2 cellular contexts compared by ENCODE assay signal in genomic region chr10:84059526-84059925, GRCh38.
TF ChIP-seq lines count a peak whose summit lies in the region.

No MANE protein-coding gene starts in this region.

TF ChIP-seq in GM23338, 12 proteins besides CTCF, POLR2A, EP300 and RAD21 (continued from another document):
- TF ChIP-seq REST (IDR thresholded peaks at IDR 0.05; ENCODE audit: unreplicated experiment) (no peak), EZH2 (IDR thresholded peaks at IDR 0.05; ENCODE audit: low read depth, unreplicated experiment) (no peak), NANOG (IDR thresholded peaks at IDR 0.05; ENCODE audit: borderline replicate concordance) (no peak), CREB1 (CRISPR knock-in tag; IDR thresholded peaks at IDR 0.05; ENCODE audit: low read depth) (no peak), EZH2phosphoT487 (IDR thresholded peaks at IDR 0.05; ENCODE audit: unreplicated experiment) (no peak), POLR2AphosphoS5 (IDR thresholded peaks at IDR 0.05; ENCODE audit: low read depth) (no peak), ETS1 (IDR thresholded peaks at IDR 0.05) (no peak), STAT1 (IDR thresholded peaks at IDR 0.05; ENCODE audit: unreplicated experiment) (no peak), ZNF114 (CRISPR knock-in tag; IDR thresholded peaks at IDR 0.05) (no peak)

TF ChIP-seq in WTC11, 78 proteins besides CTCF, POLR2A, EP300 and RAD21 (continued from another document):
- TF ChIP-seq PRDM15 (CRISPR knock-in tag; IDR thresholded peaks at IDR 0.05) (no peak), ZNF396 (CRISPR knock-in tag; IDR thresholded peaks at IDR 0.05; ENCODE audit: borderline replicate concordance) (no peak), AFF4 (CRISPR knock-in tag; IDR thresholded peaks at IDR 0.05; ENCODE audit: borderline replicate concordance) (no peak), NR2C2 (CRISPR knock-in tag; IDR thresholded peaks at IDR 0.05) (no peak), ZNF232 (CRISPR knock-in tag; IDR thresholded peaks at IDR 0.05) (no peak), OVOL2 (CRISPR knock-in tag; IDR thresholded peaks at IDR 0.05; ENCODE audit: borderline replicate concordance) (no peak), ZMAT4 (CRISPR knock-in tag; IDR thresholded peaks at IDR 0.05) (no peak), MYBL2 (CRISPR knock-in tag; IDR thresholded peaks at IDR 0.05) (no peak), HMGA2 (CRISPR knock-in tag; IDR thresholded peaks at IDR 0.05) (no peak), ZNF263 (CRISPR knock-in tag; IDR thresholded peaks at IDR 0.05; ENCODE audit: low read depth) (no peak), USF1 (CRISPR knock-in tag; IDR thresholded peaks at IDR 0.05) (no peak), ZSCAN18 (CRISPR knock-in tag; IDR thresholded peaks at IDR 0.05) (no peak), ERG (CRISPR knock-in tag; IDR thresholded peaks at IDR 0.05) (no peak), JAZF1 (CRISPR knock-in tag; IDR thresholded peaks at IDR 0.05) (no peak), NFATC4 (CRISPR knock-in tag; IDR thresholded peaks at IDR 0.05) (no peak)
TF ChIP-seq in WTC11: peak in this region for 0.
